ENCODE assay signal across 8 cellular contexts in genomic region chr5:116574682-116575634, GRCh38. TPM values are rescaled to one million over a fixed set of nuclear protein-coding genes. Genes with fewer than 3 reads are reported as not detected.
DNase-seq lines count a peak whose midpoint lies in the region; ATAC-seq and TF ChIP-seq lines count a peak whose summit lies in the region.

Gene SEMA6A, minus strand, starts transcription at chr5:116574823. Its CDS starts 69,879 bp downstream, at chr5:116504944.

- no peak within 1 kb of the TSS for H3K27ac ChIP-seq in CD8-positive, alpha-beta memory T cell (ENCODE audit: low read depth, low read length)
- H3K27ac ChIP-seq in suprapubic skin = peak within 1 kb of the TSS; percentile 70

- H3K4me3 Mint-ChIP-seq in CD8-positive, alpha-beta memory T cell = peak within 1 kb of the TSS in 6 of 7 donors; percentile 46 to 86 (median 74)
- H3K4me3 Mint-ChIP-seq in activated T-helper 17 cell treated with anti-CD3 and anti-CD28 coated beads, Interleukin-2, amount 50 U/mL, for 72 hours = peak within 1 kb of the TSS; percentile 68
- H3K4me3 Mint-ChIP-seq in natural killer cell = peak within 1 kb of the TSS; percentile 64

- intact Hi-C loops in natural killer cell (cut with micrococcal nuclease) = no loop called here

- H3K4me3 ChIP-seq in CD8-positive, alpha-beta memory T cell (ENCODE audit: low read length) = no peak within 1 kb of the TSS
- H3K4me3 ChIP-seq in foreskin fibroblast (ENCODE audit: low read depth in 1 of 2, low read length in 2 of 2) (peak within 1 kb of the TSS; percentile 41 to 80), suprapubic skin (peak within 1 kb of the TSS; percentile 70)

- ATAC-seq in GM19328 (IDR thresholded peaks at IDR 0.05; ENCODE audit: unreplicated experiment) = peak; percentile 54
- ATAC-seq in HG03432 (IDR thresholded peaks at IDR 0.05; ENCODE audit: unreplicated experiment) = peak; percentile 62
- ATAC-seq in activated T-helper 17 cell treated with anti-CD3 and anti-CD28 coated beads, Interleukin-2, amount 50 U/mL, for 72 hours (replicated peaks) = peak; percentile 55
- peak in 1 of 3 donors; percentile 13 for ATAC-seq in natural killer cell

- POLR2A ChIA-PET in CD8-positive, alpha-beta memory T cell (lab: Charles Lee) = no interaction called here

- H3K4me1 Mint-ChIP-seq in CD8-positive, alpha-beta memory T cell = peaks cover 11 to 23% (median 13%) of the 10 kb centered on the region in 3 donors
- H3K4me1 Mint-ChIP-seq in activated T-helper 17 cell treated with anti-CD3 and anti-CD28 coated beads, Interleukin-2, amount 50 U/mL, for 72 hours = peaks cover 7% of the 10 kb centered on the region
- H3K4me1 Mint-ChIP-seq in natural killer cell = peaks cover 13 to 14% of the 10 kb centered on the region in 2 donors

- peaks cover 28 to 75% of the 10 kb centered on the region in 2 donors for H3K27me3 Mint-ChIP-seq in CD8-positive, alpha-beta memory T cell
- peaks cover 53% of the 10 kb centered on the region for H3K27me3 Mint-ChIP-seq in activated T-helper 17 cell treated with anti-CD3 and anti-CD28 coated beads, Interleukin-2, amount 50 U/mL, for 72 hours
- peaks cover 53 to 61% of the 10 kb centered on the region in 2 donors for H3K27me3 Mint-ChIP-seq in natural killer cell (ENCODE audit: low read depth in 2 of 2)

- peaks cover 0 to 9% (median 2%) of the 10 kb centered on the region in 5 donors for H3K9me3 Mint-ChIP-seq in CD8-positive, alpha-beta memory T cell
- H3K9me3 Mint-ChIP-seq in activated T-helper 17 cell treated with anti-CD3 and anti-CD28 coated beads, Interleukin-2, amount 50 U/mL, for 72 hours = no peaks in the 10 kb centered on the region
- no peaks in the 10 kb centered on the region for H3K9me3 Mint-ChIP-seq in natural killer cell

- no peaks in the 10 kb centered on the region for H3K9me3 ChIP-seq in CD8-positive, alpha-beta memory T cell (ENCODE audit: low read length)
- H3K9me3 ChIP-seq in suprapubic skin = no peaks in the 10 kb centered on the region

- no peak for TF ChIP-seq EP300 in suprapubic skin (IDR thresholded peaks at IDR 0.05)

- TF ChIP-seq POLR2A in suprapubic skin (IDR thresholded peaks at IDR 0.05) = no peak

- WGBS in suprapubic skin = under 1% methylated on average over 45 of the region's 61 CpGs

- peak within 1 kb of the TSS in 1 of 8 donors; percentile 66 for H3K27ac Mint-ChIP-seq in CD8-positive, alpha-beta memory T cell
- no peak within 1 kb of the TSS for H3K27ac Mint-ChIP-seq in activated T-helper 17 cell treated with anti-CD3 and anti-CD28 coated beads, Interleukin-2, amount 50 U/mL, for 72 hours
- no peak within 1 kb of the TSS for H3K27ac Mint-ChIP-seq in natural killer cell

- H3K36me3 ChIP-seq in CD8-positive, alpha-beta memory T cell (ENCODE audit: insufficient read depth, low read length) = no peaks in the 10 kb centered on the region
- H3K36me3 ChIP-seq in suprapubic skin = no peaks in the 10 kb centered on the region

- no peak for DNase-seq in CD8-positive, alpha-beta memory T cell
- DNase-seq in NCI-H524 treated with DMSO at 0.1 percent for 48 hours (lab: John Stamatoyannopoulos, UW) (peak; percentile 66), foreskin fibroblast (peak; percentile 87 to 96), natural killer cell (no peak), suprapubic skin (ENCODE audit: low spot score in 2 of 2) (peak; percentile 93)

- no peaks in the 10 kb centered on the region for H3K4me1 ChIP-seq in CD8-positive, alpha-beta memory T cell (ENCODE audit: insufficient read depth, low read length)
- H3K4me1 ChIP-seq in suprapubic skin = peaks cover 45% of the 10 kb centered on the region

- no peak for TF ChIP-seq CTCF in foreskin fibroblast (IDR thresholded peaks at IDR 0.05; ENCODE audit: low read depth, low read length)
- TF ChIP-seq CTCF in natural killer cell (IDR thresholded peaks at IDR 0.05) = no peak
- no peak for TF ChIP-seq CTCF in suprapubic skin (IDR thresholded peaks at IDR 0.05)

- no peaks in the 10 kb centered on the region for H3K36me3 Mint-ChIP-seq in CD8-positive, alpha-beta memory T cell
- H3K36me3 Mint-ChIP-seq in activated T-helper 17 cell treated with anti-CD3 and anti-CD28 coated beads, Interleukin-2, amount 50 U/mL, for 72 hours (ENCODE audit: low read depth) = peaks cover 5% of the 10 kb centered on the region
- no peaks in the 10 kb centered on the region for H3K36me3 Mint-ChIP-seq in natural killer cell

- peaks cover 17% of the 10 kb centered on the region for H3K27me3 ChIP-seq in CD8-positive, alpha-beta memory T cell (ENCODE audit: insufficient read depth, low read length, poor library complexity, severe bottlenecking)
- H3K27me3 ChIP-seq in suprapubic skin = peaks cover 27% of the 10 kb centered on the region

- CTCF ChIA-PET in CD8-positive, alpha-beta memory T cell (lab: Charles Lee) = no interaction called here

RNA-seq across cellular contexts. Expression of gene SEMA6A, which starts in this region (rescaled TPM):
- total RNA-seq in CD8-positive, alpha-beta memory T cell = not detected
- polyA plus RNA-seq in CD8-positive, alpha-beta memory T cell = 0.49 TPM
- total RNA-seq in activated T-helper 17 cell treated with anti-CD3 and anti-CD28 coated beads, Interleukin-2, amount 50 U/mL, for 72 hours = under 1 TPM in 1 of 2 donors, not detected in 1; 0.50 TPM
- total RNA-seq in natural killer cell (not detected), suprapubic skin (10 to 100 TPM in 3 of 4 donors, 1 to 10 TPM in 1; 7.4 to 27.8 (median 15.5) TPM)

Comparison
In these comparisons a context has a peak if more than half of its experiments do, and no peak if none do; other contexts are left out.
1. RNA of gene SEMA6A (total RNA-seq): 7.4 to 27.8 TPM in suprapubic skin; 0.50 TPM in activated T-helper 17 cell treated with anti-CD3 and anti-CD28 coated beads, Interleukin-2, amount 50 U/mL, for 72 hours, not detected in CD8-positive, alpha-beta memory T cell and not detected in natural killer cell; every median in the first group is over 4 times any median in the second.
2. Peak in ATAC-seq in activated T-helper 17 cell treated with anti-CD3 and anti-CD28 coated beads, Interleukin-2, amount 50 U/mL, for 72 hours; RNA of the gene not detected or under 1 TPM.
3. DNase-seq: peak in NCI-H524 treated with DMSO at 0.1 percent for 48 hours (single experiment), foreskin fibroblast (2 of 2) and suprapubic skin (2 of 2); none in CD8-positive, alpha-beta memory T cell (0 of 5) and natural killer cell (single experiment).
4. Peak in every context shown above with its lines, with median percentiles within 50 percentile points of each other: H3K4me3 Mint-ChIP-seq.